Comparison of ENCODE assay signal across 12 cellular contexts in genomic region chr2:88838165-88838635, GRCh38.
DNase-seq lines count a peak whose midpoint lies in the region; ATAC-seq and FAIRE-seq lines count a peak whose summit lies in the region.
"Had no signal": no experiment of that assay in that cellular context is flagged by ENCODE, and none has a peak within 500 bp of the region (broad histone marks: within the 10 kb centered on the region; RNA-seq: fewer than 3 reads in every experiment).

No MANE protein-coding gene starts in this region.

- FAIRE-seq in GM18507 (lab: Jason Lieb, UNC), result peak; percentile 83
- FAIRE-seq: RCC 7860 had no signal

- peaks cover 4% of the 10 kb centered on the region for H3K4me1 Mint-ChIP-seq in activated naive CD8-positive, alpha-beta T cell treated with anti-CD3 and anti-CD28 coated beads, Interleukin-2, amount 50 U/mL, for 24 hours
- H3K4me1 Mint-ChIP-seq: H9 had no signal

- no peaks in the 10 kb centered on the region for H3K36me3 Mint-ChIP-seq in activated naive CD8-positive, alpha-beta T cell treated with anti-CD3 and anti-CD28 coated beads, Interleukin-2, amount 50 U/mL, for 24 hours (ENCODE audit: low read depth)

- H3K27me3 Mint-ChIP-seq in activated naive CD8-positive, alpha-beta T cell treated with anti-CD3 and anti-CD28 coated beads, Interleukin-2, amount 50 U/mL, for 24 hours, result no peaks in the 10 kb centered on the region

- ATAC-seq in GM21360 (IDR thresholded peaks at IDR 0.05; ENCODE audit: unreplicated experiment) (peak; percentile 69), HG03095 (IDR thresholded peaks at IDR 0.05; ENCODE audit: unreplicated experiment) (peak; percentile 64)
- ATAC-seq in activated naive CD8-positive, alpha-beta T cell treated with anti-CD3 and anti-CD28 coated beads, Interleukin-2, amount 50 U/mL, for 24 hours, result peak; percentile 57

- peak overlapping the region; percentile 7 for H3K27ac Mint-ChIP-seq in activated naive CD8-positive, alpha-beta T cell treated with anti-CD3 and anti-CD28 coated beads, Interleukin-2, amount 50 U/mL, for 24 hours
- H3K27ac Mint-ChIP-seq: H9 had no signal

- no peak overlapping the region for H3K4me3 Mint-ChIP-seq in activated naive CD8-positive, alpha-beta T cell treated with anti-CD3 and anti-CD28 coated beads, Interleukin-2, amount 50 U/mL, for 24 hours
- H3K4me3 Mint-ChIP-seq: H9 had no signal

- no peaks in the 10 kb centered on the region for H3K9me3 Mint-ChIP-seq in activated naive CD8-positive, alpha-beta T cell treated with anti-CD3 and anti-CD28 coated beads, Interleukin-2, amount 50 U/mL, for 24 hours

- DNase-seq in GM18507 (ENCODE audit: extremely low spot score, insufficient read length, low read depth) (no peak), COR-L47 (lab: John Stamatoyannopoulos, UW) (no peak), dedifferentiated amniotic fluid mesenchymal stem cell (ENCODE audit: extremely low spot score) (no peak), NOMO-1 treated with dmso at 0.1 percent for 144 hours (lab: John Stamatoyannopoulos, UW; ENCODE audit: unreplicated experiment) (no peak)
- DNase-seq in activated naive CD8-positive, alpha-beta T cell treated with anti-CD3 and anti-CD28 coated beads, Interleukin-2, amount 50 U/mL, for 24 hours, result peak; percentile 22
- no peak for DNase-seq in activated CD8-positive, alpha-beta memory T cell treated with anti-CD3 and anti-CD28 coated beads for 24 hours
- DNase-seq: amniotic stem cell, H9, kidney glomerular epithelial cell had no signal
